ENCODE assay signal across 1 cellular context in genomic region chr9:137232101-137232500, GRCh38.
TF ChIP-seq lines count a peak whose summit lies in the region.

No MANE protein-coding gene starts in this region.

TF ChIP-seq in K562, 482 proteins besides CTCF, POLR2A, EP300 and RAD21:
- TF ChIP-seq POLR2AphosphoS5 (IDR thresholded peaks at IDR 0.05; ENCODE audit: control insufficient read depth, insufficient read depth, low read depth, low read length): no peak
- peak; percentile 17; the same call in 1 of the 2 replicates for TF ChIP-seq POLR2G (IDR thresholded peaks at IDR 0.05; ENCODE audit: low read depth, low read length)
- TF ChIP-seq ADNP (tag; IDR thresholded peaks at IDR 0.05): no peak
- no peak for TF ChIP-seq CAMTA2 (CRISPR knock-in tag; conservative IDR thresholded peaks at IDR 0.05)
- no peak for TF ChIP-seq ZNF707 (CRISPR knock-in tag; conservative IDR thresholded peaks at IDR 0.05)
- no peak for TF ChIP-seq CC2D1A (IDR thresholded peaks at IDR 0.05)
- TF ChIP-seq NR2C1 (IDR thresholded peaks at IDR 0.05): no peak
- no peak for TF ChIP-seq NR2C1 (tag; IDR thresholded peaks at IDR 0.05)
- no peak for TF ChIP-seq TRIM25 (IDR thresholded peaks at IDR 0.05; ENCODE audit: borderline replicate concordance)
